19 cellular contexts compared by ENCODE assay signal in genomic region chr6:125477849-125478248, GRCh38.
DNase-seq lines count a peak whose midpoint lies in the region; ATAC-seq and TF ChIP-seq lines count a peak whose summit lies in the region.
"Had no signal": no experiment of that assay in that cellular context is flagged by ENCODE, and none has a peak within 500 bp of the region (broad histone marks: within the 10 kb centered on the region; RNA-seq: fewer than 3 reads in every experiment).

No MANE protein-coding gene starts in this region.

- H3K9me3 ChIP-seq in right cardiac atrium (ENCODE audit: control insufficient read depth, low read length): no peaks in the 10 kb centered on the region
- H3K9me3 ChIP-seq: SJSA1 had no signal

- intact Hi-C loops in right cardiac atrium (cut with DNase I): no loop called here

- H3K4me3 ChIP-seq in cardiac fibroblast (replicated peaks in 1 of 2; ENCODE audit: low read depth in 2 of 2, low read length in 2 of 2) (no peak overlapping the region), right cardiac atrium (ENCODE audit: low read length) (no peak overlapping the region)
- H3K4me3 ChIP-seq: SJSA1 had no signal

- no peaks in the 10 kb centered on the region for H3K27me3 ChIP-seq in right cardiac atrium (ENCODE audit: control insufficient read depth, insufficient read depth)
- H3K27me3 ChIP-seq: SJSA1 had no signal

- H3K4me1 ChIP-seq in right cardiac atrium (ENCODE audit: control insufficient read depth, insufficient read depth, low read length): no peaks in the 10 kb centered on the region
- H3K4me1 ChIP-seq: SJSA1 had no signal

- ATAC-seq in right cardiac atrium (peak; percentile 61 to 72), HG02840 (IDR thresholded peaks at IDR 0.05; ENCODE audit: low FRiP score, unreplicated experiment) (no peak), left lobe of liver (no peak)
- ATAC-seq: HepG2, PC-3 had no signal

- TF ChIP-seq CTCF in cardiac fibroblast (IDR thresholded peaks at IDR 0.05; ENCODE audit: low read depth, low read length): no peak

- 23% methylated on average over 3 of the region's 3 CpGs for WGBS in right cardiac atrium

- no peak overlapping the region for H3K27ac ChIP-seq in right cardiac atrium (ENCODE audit: low read length)
- H3K27ac ChIP-seq: KMS-11, RWPE1, SJSA1 had no signal

- DNase-seq in LHCN-M2 (ENCODE audit: low read depth) (peak; percentile 13), cardiac fibroblast (ENCODE audit: low read depth in 2 of 2) (peak; percentile 5 to 24), right cardiac atrium (no peak), stromal cell of bone marrow (ENCODE audit: low read depth) (peak; percentile 93), left lobe of liver (ENCODE audit: low spot score) (no peak)
- DNase-seq in stimulated activated CD4-positive, alpha-beta T cell treated with anti-CD3 and anti-CD28 coated beads, Interleukin-4, amount 100 ng/mL, for 4 hours: no peak
- DNase-seq: Calu3; CD4-positive, alpha-beta memory T cell; MM.1S; NCI-H1105; NCI-H1694; NCI-H510A treated with DMSO at 0.1 percent for 48 hours; NCI-H82; PC-3 had no signal

Comparison
In these comparisons a context has a peak if more than half of its experiments do, and no peak if none do; other contexts are left out.
1. DNase-seq: peak in LHCN-M2 (single experiment), cardiac fibroblast (2 of 2) and stromal cell of bone marrow (single experiment); none in right cardiac atrium (0 of 3), left lobe of liver (single experiment) and stimulated activated CD4-positive, alpha-beta T cell treated with anti-CD3 and anti-CD28 coated beads, Interleukin-4, amount 100 ng/mL, for 4 hours (0 of 2).
2. ATAC-seq: peak in right cardiac atrium (2 of 2); none in HG02840 (single experiment) and left lobe of liver (single experiment).